In the genomic region with DNA sequence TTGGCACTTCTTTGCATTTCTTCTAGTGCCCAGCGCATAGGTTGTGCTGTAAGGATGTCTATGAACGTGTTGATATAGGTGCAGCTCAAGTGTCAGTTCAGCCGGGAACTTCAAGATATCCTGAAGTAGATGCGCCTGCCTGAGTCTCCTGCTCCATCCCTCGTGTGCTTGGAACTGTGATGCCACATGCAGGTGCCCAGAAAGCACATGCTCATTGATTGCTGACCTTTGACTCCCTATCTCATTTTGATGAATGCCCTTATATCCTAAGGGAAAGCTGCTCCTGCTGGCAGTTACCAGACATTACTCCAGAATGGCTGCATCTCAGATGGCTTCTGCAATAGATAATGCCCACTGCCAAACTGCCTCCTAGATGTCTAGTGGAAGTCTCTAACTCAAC, we compare ENCODE assay signal across 1 cellular context.
TF ChIP-seq lines count a peak whose summit lies in the region.

No MANE protein-coding gene starts in this region.

TF ChIP-seq in IMR-90, 13 proteins besides CTCF, POLR2A, EP300 and RAD21 (continued from another document):
- no peak for TF ChIP-seq MAZ (IDR thresholded peaks at IDR 0.05; ENCODE audit: borderline replicate concordance, low read depth, low read length)
